17 cellular contexts compared by ENCODE assay signal in genomic region chr5:62732677-62733121, GRCh38.
DNase-seq lines count a peak whose midpoint lies in the region; ATAC-seq and TF ChIP-seq lines count a peak whose summit lies in the region.
"Had no signal": no experiment of that assay in that cellular context is flagged by ENCODE, and none has a peak within 500 bp of the region (broad histone marks: within the 10 kb centered on the region; RNA-seq: fewer than 3 reads in every experiment).

No MANE protein-coding gene starts in this region.

- ATAC-seq in Right ventricle myocardium superior (ENCODE audit: poor library complexity), result peak; percentile 38
- ATAC-seq in PC-3, result no peak
- ATAC-seq: natural killer cell treated with Interleukin-12 subunit alpha and Interleukin-12 subunit beta and Interleukin-15 and Interleukin-18, amount 100 ng/mL, for 72 hours had no signal

- H3F3A ChIP-seq in PC-3 (ENCODE audit: low read length, unreplicated experiment), result no peaks in the 10 kb centered on the region

- peaks cover 6% of the 10 kb centered on the region for H3K27me3 Mint-ChIP-seq in chondrocyte (ENCODE audit: low read depth)
- H3K27me3 Mint-ChIP-seq: activated T-cell treated with anti-CD3 and anti-CD28 coated beads, Interleukin-2, amount 50 U/mL, for 24 hours had no signal

- TF ChIP-seq CTCF in left ventricle myocardium inferior (IDR thresholded peaks at IDR 0.05; ENCODE audit: borderline replicate concordance), result no peak
- no peak for TF ChIP-seq CTCF in PC-3 (conservative IDR thresholded peaks at IDR 0.05; ENCODE audit: low read depth, low read length)
- TF ChIP-seq CTCF in testis (IDR thresholded peaks at IDR 0.05), result no peak
- TF ChIP-seq CTCF in chondrocyte (IDR thresholded peaks at IDR 0.05), result no peak

- no peaks in the 10 kb centered on the region for H3K27me3 ChIP-seq in left ventricle myocardium inferior (ENCODE audit: low read depth)
- H3K27me3 ChIP-seq in PC-3 (ENCODE audit: low read length), result 0 out of 2 replicates have a peak, but pooled peaks cover 5% of the 10 kb centered on the region
- no peaks in the 10 kb centered on the region for H3K27me3 ChIP-seq in testis
- H3K27me3 ChIP-seq: Peyer's patch had no signal

- no peak overlapping the region for H3K27ac ChIP-seq in left ventricle myocardium inferior (replicated peaks)
- no peak overlapping the region for H3K27ac ChIP-seq in PC-3 (ENCODE audit: low read length)
- H3K27ac ChIP-seq in testis, result no peak overlapping the region
- H3K27ac ChIP-seq: Peyer's patch, WERI-Rb-1 had no signal

- CTCF ChIA-PET in PC-3 (lab: Charles Lee), result no interaction called here

- H3K9me2 ChIP-seq in PC-3 (replicated peaks; ENCODE audit: low read length), result no peaks in the 10 kb centered on the region

- H3K4me2 ChIP-seq in PC-3 (ENCODE audit: low read length), result no peak overlapping the region

- no peak overlapping the region for H3K4me3 ChIP-seq in left ventricle myocardium inferior
- no peak overlapping the region for H3K4me3 ChIP-seq in PC-3 (ENCODE audit: low read length)
- H3K4me3 ChIP-seq in testis, result no peak overlapping the region
- H3K4me3 ChIP-seq: Peyer's patch had no signal

- H3K36me3 ChIP-seq in left ventricle myocardium inferior (no peaks in the 10 kb centered on the region), PC-3 (ENCODE audit: low read depth, low read length) (no peaks in the 10 kb centered on the region), testis (ENCODE audit: low read depth, missing control alignments) (no peaks in the 10 kb centered on the region)
- H3K36me3 ChIP-seq: Peyer's patch, WERI-Rb-1 had no signal

- no peaks in the 10 kb centered on the region for H4K20me1 ChIP-seq in PC-3 (ENCODE audit: low read length)

- H3K4me3 Mint-ChIP-seq in chondrocyte (ENCODE audit: unreplicated experiment), result no peak overlapping the region
- H3K4me3 Mint-ChIP-seq: activated T-cell treated with anti-CD3 and anti-CD28 coated beads, Interleukin-2, amount 50 U/mL, for 24 hours; endodermal cell; natural killer cell treated with Interleukin-12 subunit alpha and Interleukin-12 subunit beta and Interleukin-15 and Interleukin-18, amount 100 ng/mL, for 72 hours had no signal

- H3K36me3 Mint-ChIP-seq in chondrocyte (ENCODE audit: low read depth), result no peaks in the 10 kb centered on the region
- H3K36me3 Mint-ChIP-seq: natural killer cell treated with Interleukin-12 subunit alpha and Interleukin-12 subunit beta and Interleukin-15 and Interleukin-18, amount 100 ng/mL, for 72 hours had no signal

- POLR2A ChIA-PET in PC-3 (lab: Charles Lee; ENCODE audit: unreplicated experiment), result no interaction called here

- WGBS in testis, 2 donors, result 41 to 73% methylated on average over 1 of the region's 1 CpG

- H3K9ac ChIP-seq in PC-3 (ENCODE audit: low read length), result no peak overlapping the region

- H3K4me1 ChIP-seq in left ventricle myocardium inferior, result no peaks in the 10 kb centered on the region
- no peaks in the 10 kb centered on the region for H3K4me1 ChIP-seq in PC-3 (ENCODE audit: insufficient read depth, low read length)
- H3K4me1 ChIP-seq in testis, result no peaks in the 10 kb centered on the region
- H3K4me1 ChIP-seq: Peyer's patch had no signal

- peaks cover 19% of the 10 kb centered on the region for H3K9me3 Mint-ChIP-seq in chondrocyte (ENCODE audit: low read depth)
- H3K9me3 Mint-ChIP-seq: endodermal cell; natural killer cell treated with Interleukin-12 subunit alpha and Interleukin-12 subunit beta and Interleukin-15 and Interleukin-18, amount 100 ng/mL, for 72 hours had no signal

- BruUV-seq in PC-3 (replicated peaks; lab: Mats Ljungman, UMichigan), result no TSS peak

- no peaks in the 10 kb centered on the region for H3K79me2 ChIP-seq in PC-3 (ENCODE audit: low read length)

- H3K4me1 Mint-ChIP-seq in chondrocyte (ENCODE audit: low read depth), result no peaks in the 10 kb centered on the region

- no peak overlapping the region for H2AFZ ChIP-seq in PC-3 (ENCODE audit: low read length)

- H3K27ac Mint-ChIP-seq in chondrocyte (ENCODE audit: unreplicated experiment), result no peak overlapping the region
- H3K27ac Mint-ChIP-seq: activated T-cell treated with anti-CD3 and anti-CD28 coated beads, Interleukin-2, amount 50 U/mL, for 24 hours; endodermal cell; natural killer cell treated with Interleukin-12 subunit alpha and Interleukin-12 subunit beta and Interleukin-15 and Interleukin-18, amount 100 ng/mL, for 72 hours had no signal

- no peaks in the 10 kb centered on the region for H3K9me3 ChIP-seq in left ventricle myocardium inferior (replicated peaks)
- no peaks in the 10 kb centered on the region for H3K9me3 ChIP-seq in PC-3 (ENCODE audit: low read length)
- no peaks in the 10 kb centered on the region for H3K9me3 ChIP-seq in testis
- H3K9me3 ChIP-seq: Peyer's patch had no signal

- DNase-seq in Right ventricle myocardium superior (no peak), left ventricle myocardium inferior (no peak), PC-3 (peak; percentile 23), globus pallidus (ENCODE audit: low spot score) (peak; percentile 38), testis (peak; percentile 16), chondrocyte (ENCODE audit: low spot score) (no peak), NCI-H2107 (lab: John Stamatoyannopoulos, UW) (no peak)
- DNase-seq in activated naive CD4-positive, alpha-beta T cell (lab: John Stamatoyannopoulos, UW), result no peak
- DNase-seq: activated T-cell treated with anti-CD3 and anti-CD28 coated beads, Interleukin-2, amount 50 U/mL, for 24 hours; endodermal cell; GF-D8; NCI-H1694; Peyer's patch; stimulated activated CD4-positive, alpha-beta T cell treated with anti-CD3 and anti-CD28 coated beads, Interleukin-12 subunit alpha, Interleukin-12 subunit beta, amount 100 ng/mL, for 4 hours; stimulated activated CD8-positive, alpha-beta memory T cell treated with anti-CD3 and anti-CD28 coated beads, Interleukin-4, amount 100 ng/mL, for 48 hours; WERI-Rb-1 had no signal

- no peak for TF ChIP-seq POLR2A in testis (IDR thresholded peaks at IDR 0.05)

- intact Hi-C loops in Right ventricle myocardium superior (cut with DNase I) (no loop called here), left ventricle myocardium inferior (cut with micrococcal nuclease) (no loop called here), PC-3 (cut with micrococcal nuclease) (no loop called here), testis (cut with DNase I; ENCODE audit: low total_unique reads) (no loop called here)

Comparison
In these comparisons a context has a peak if more than half of its experiments do, and no peak if none do; other contexts are left out.
1. DNase-seq: peak in PC-3 (single experiment), globus pallidus (single experiment) and testis (single experiment); none in Right ventricle myocardium superior (single experiment), left ventricle myocardium inferior (single experiment), chondrocyte (single experiment), activated naive CD4-positive, alpha-beta T cell (0 of 4) and NCI-H2107 (single experiment).